In the genomic region with DNA sequence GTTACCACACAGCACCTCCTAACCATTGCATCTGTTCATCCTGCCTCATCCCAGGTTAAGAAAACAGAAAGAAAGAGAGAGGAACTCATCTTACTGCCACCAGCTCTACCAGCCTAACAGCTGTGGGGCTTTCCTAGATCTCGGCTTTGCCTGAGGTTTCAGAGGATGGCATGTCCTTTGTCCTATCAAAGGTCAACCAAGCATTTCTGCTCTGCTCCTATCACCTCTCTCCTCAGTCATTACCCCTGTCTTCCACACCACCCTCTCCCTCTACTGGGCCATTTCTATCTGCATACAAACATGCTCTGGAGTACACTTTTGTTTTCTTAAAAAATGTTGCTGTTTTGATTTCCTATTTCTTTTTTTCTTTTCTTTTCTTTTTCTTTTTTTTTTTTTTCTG, we compare ENCODE assay signal across 19 cellular contexts.
"Had no signal": no experiment of that assay in that cellular context is flagged by ENCODE, and none has a peak within 500 bp of the region (broad histone marks: within the 10 kb centered on the region; RNA-seq: fewer than 3 reads in every experiment).

No MANE protein-coding gene starts in this region.

- H3K9me3 ChIP-seq: heart left ventricle, lower lobe of right lung, prostate gland, stomach, thoracic aorta, transverse colon had no signal

- DNase-seq: cortex of kidney; dorsolateral prefrontal cortex; effector CD8-positive, alpha-beta T cell; heart left ventricle; hippocampal formation; left colon; lower lobe of right lung; stimulated activated CD4-positive, alpha-beta T cell treated with anti-CD3 and anti-CD28 coated beads, Interleukin-12 subunit alpha, Interleukin-12 subunit beta, amount 100 ng/mL, for 4 hours; stimulated activated naive CD4-positive, alpha-beta T cell; stomach; substantia nigra; transverse colon had no signal

- H3K27ac ChIP-seq: dorsolateral prefrontal cortex, heart left ventricle, lower lobe of right lung, neural progenitor cell, parathyroid adenoma, prostate gland, skin epidermis, stomach, thoracic aorta, transverse colon had no signal

- H3K27me3 ChIP-seq: dorsolateral prefrontal cortex, neural progenitor cell, stomach, transverse colon had no signal

- H3K4me1 ChIP-seq: lower lobe of right lung, neural progenitor cell, parathyroid adenoma, prostate gland, stomach, transverse colon had no signal

- H3K4me3 ChIP-seq: dorsolateral prefrontal cortex, heart left ventricle, lower lobe of right lung, neural progenitor cell, prostate gland, skin epidermis, stomach, thoracic aorta, transverse colon had no signal

- H3K36me3 ChIP-seq: heart left ventricle, lower lobe of right lung, neural progenitor cell, prostate gland, stomach, thoracic aorta, transverse colon had no signal

- ATAC-seq: esophagus mucosa, heart left ventricle, left colon, lower lobe of right lung, sciatic nerve had no signal
